In genomic region chr4:37682701-37683401, GRCh38 we compare ENCODE assay signal across 1 cellular context.
TF ChIP-seq lines count a peak whose summit lies in the region.

No MANE protein-coding gene starts in this region.

TF ChIP-seq in GM12878, 131 proteins besides CTCF, POLR2A, EP300 and RAD21 (continued from another document and continues in another):
- TF ChIP-seq POLR2AphosphoS2 (IDR thresholded peaks at IDR 0.05; ENCODE audit: low read depth, low read length) (no peak), MEF2A (IDR thresholded peaks at IDR 0.05; ENCODE audit: insufficient read depth, low read depth, low read length) (no peak), ZBTB11 (CRISPR knock-in tag; IDR thresholded peaks at IDR 0.05) (no peak), ZNF24 (IDR thresholded peaks at IDR 0.05) (peak; percentile 40; the same call in 1 of the 2 replicates), MEF2B (IDR thresholded peaks at IDR 0.05; ENCODE audit: partially characterized antibody, poor library complexity, severe bottlenecking) (peak; percentile 54), ETV6 (conservative IDR thresholded peaks at IDR 0.05 in 1 of 2, IDR thresholded peaks at IDR 0.05 in 1 of 2; ENCODE audit: borderline replicate concordance in 1 of 2, low read depth in 1 of 2) (peak in 1 of 2 experiments; percentile 46; a peak in 1 of 4 replicates), RELA (IDR thresholded peaks at IDR 0.05; ENCODE audit: borderline replicate concordance, partially characterized antibody) (no peak), TAF1 (IDR thresholded peaks at IDR 0.05; ENCODE audit: borderline replicate concordance, low read depth, low read length) (no peak), MLLT1 (IDR thresholded peaks at IDR 0.05) (no peak), SMAD5 (IDR thresholded peaks at IDR 0.05; ENCODE audit: low read depth) (no peak), BCL3 (IDR thresholded peaks at IDR 0.05; ENCODE audit: borderline replicate concordance, insufficient read depth, low read depth, low read length, poor library complexity, severe bottlenecking) (no peak), WRNIP1 (IDR thresholded peaks at IDR 0.05; ENCODE audit: borderline replicate concordance, low read depth, low read length) (no peak), IRF5 (IDR thresholded peaks at IDR 0.05; ENCODE audit: borderline replicate concordance) (no peak), PRDM15 (CRISPR knock-in tag; IDR thresholded peaks at IDR 0.05) (no peak), GATAD2B (conservative IDR thresholded peaks at IDR 0.05; ENCODE audit: low read depth) (0 out of 2 replicates have a peak, but pooled peaks have one; percentile 43), HDGF (IDR thresholded peaks at IDR 0.05) (no peak), EGR1 (IDR thresholded peaks at IDR 0.05; ENCODE audit: borderline replicate concordance in 1 of 2, low read depth in 2 of 2, low read length in 2 of 2) (0 out of 3 replicates have a peak, but pooled peaks of 1 of the 2 experiments have one; percentile 15), BMI1 (IDR thresholded peaks at IDR 0.05; ENCODE audit: borderline replicate concordance) (peak; percentile 80; the same call in 1 of the 2 replicates), TCF3 (IDR thresholded peaks at IDR 0.05; ENCODE audit: borderline replicate concordance, insufficient read depth, low read depth, low read length) (no peak), TBL1XR1 (IDR thresholded peaks at IDR 0.05; ENCODE audit: low read depth, low read length) (no peak), TCF7 (IDR thresholded peaks at IDR 0.05; ENCODE audit: borderline replicate concordance) (no peak), HCFC1 (IDR thresholded peaks at IDR 0.05; ENCODE audit: low read length) (no peak), SIN3A (IDR thresholded peaks at IDR 0.05; ENCODE audit: low read depth, low read length) (no peak), FOXM1 (IDR thresholded peaks at IDR 0.05; ENCODE audit: low read depth, low read length) (no peak), ZNF207 (IDR thresholded peaks at IDR 0.05; ENCODE audit: borderline replicate concordance) (no peak), PAX8 (IDR thresholded peaks at IDR 0.05) (no peak), RB1 (IDR thresholded peaks at IDR 0.05; ENCODE audit: borderline replicate concordance) (no peak), USF2 (IDR thresholded peaks at IDR 0.05; ENCODE audit: borderline replicate concordance, low read depth, low read length) (no peak), ZBTB40 (IDR thresholded peaks at IDR 0.05; ENCODE audit: borderline replicate concordance) (no peak), ZNF217 (IDR thresholded peaks at IDR 0.05) (0 out of 2 replicates have a peak, but pooled peaks have one; percentile 45), MYB (IDR thresholded peaks at IDR 0.05; ENCODE audit: borderline replicate concordance, low read depth, low read length) (no peak), HSF1 (IDR thresholded peaks at IDR 0.05; ENCODE audit: low read depth, low read length) (no peak), PKNOX1 (IDR thresholded peaks at IDR 0.05) (no peak), NR2C1 (IDR thresholded peaks at IDR 0.05) (no peak), SP1 (IDR thresholded peaks at IDR 0.05; ENCODE audit: low read depth, low read length) (no peak), SKIL (IDR thresholded peaks at IDR 0.05; ENCODE audit: low read depth, poor library complexity, severe bottlenecking) (peak; percentile 60), CBFB (IDR thresholded peaks at IDR 0.05; ENCODE audit: low read depth) (no peak)
